In genomic region chr5:135269828-135270545, GRCh38 we compare ENCODE assay signal across 13 cellular contexts.
DNase-seq lines count a peak whose midpoint lies in the region; ATAC-seq and TF ChIP-seq lines count a peak whose summit lies in the region.
"Had no signal": no experiment of that assay in that cellular context is flagged by ENCODE, and none has a peak within 500 bp of the region (broad histone marks: within the 10 kb centered on the region; RNA-seq: fewer than 3 reads in every experiment).

No MANE protein-coding gene starts in this region.

- 82% methylated on average over 9 of the region's 12 CpGs for WGBS in right lobe of liver (ENCODE audit: insufficient coverage, low coverage, low lambda C conversion rate, missing lambda C conversion rate)

- H3K9me3 ChIP-seq in RWPE2 (ENCODE audit: severe bottlenecking) (no peaks in the 10 kb centered on the region), right lobe of liver (no peaks in the 10 kb centered on the region)
- H3K9me3 ChIP-seq: BE2C had no signal

- H3K27me3 ChIP-seq in RWPE2 (ENCODE audit: insufficient read depth, poor library complexity, severe bottlenecking) = no peaks in the 10 kb centered on the region
- H3K27me3 ChIP-seq in right lobe of liver = no peaks in the 10 kb centered on the region
- H3K27me3 ChIP-seq: BE2C had no signal

- peak overlapping the region; percentile 47 for H3K27ac ChIP-seq in RWPE2 (ENCODE audit: poor library complexity, severe bottlenecking)
- no peak overlapping the region for H3K27ac ChIP-seq in right lobe of liver

- no peaks in the 10 kb centered on the region for H3K36me3 ChIP-seq in RWPE2 (ENCODE audit: low read depth)
- no peaks in the 10 kb centered on the region for H3K36me3 ChIP-seq in right lobe of liver
- H3K36me3 ChIP-seq: BE2C had no signal

- DNase-seq in AG09309 (ENCODE audit: low read depth) (peak; percentile 67), RWPE2 (ENCODE audit: low spot score) (no peak), non-pigmented ciliary epithelial cell (ENCODE audit: low read depth) (peak; percentile 60), GM20000 (ENCODE audit: low spot score) (no peak), right lobe of liver (no peak), NCI-H1436 (lab: John Stamatoyannopoulos, UW) (no peak)
- DNase-seq: activated CD8-positive, alpha-beta T cell treated with anti-CD3 and anti-CD28 coated beads for 36 hours; BE2C; left cardiac atrium; NCI-H1092; NCI-H748 treated with DMSO at 0.1 percent for 48 hours had no signal

- intact Hi-C loops in right lobe of liver (cut with DNase I) = no loop called here

- TF ChIP-seq CTCF in AG09309 (IDR thresholded peaks at IDR 0.05; ENCODE audit: control insufficient read depth, insufficient read depth, low read depth, low read length, missing control alignments) (no peak), RWPE2 (IDR thresholded peaks at IDR 0.05; ENCODE audit: poor library complexity, severe bottlenecking) (no peak), GM20000 (IDR thresholded peaks at IDR 0.05; ENCODE audit: extremely low read depth, missing control alignments) (no peak), right lobe of liver (IDR thresholded peaks at IDR 0.05) (no peak)

- no peak for TF ChIP-seq POLR2A in right lobe of liver (IDR thresholded peaks at IDR 0.05)

- ATAC-seq in RWPE2 (ENCODE audit: low read depth) (peak; percentile 90), esophagus mucosa (peak; percentile 81), right lobe of liver (no peak), GM21529 (IDR thresholded peaks at IDR 0.05; ENCODE audit: unreplicated experiment) (no peak)
- ATAC-seq: activated CD8-positive, alpha-beta T cell treated with anti-CD3 and anti-CD28 coated beads for 36 hours; left cardiac atrium had no signal

- H3K4me3 ChIP-seq in AG09309 (ENCODE audit: control insufficient read depth, low read depth, low read length) (peak overlapping the region; percentile 1), RWPE2 (ENCODE audit: severe bottlenecking) (no peak overlapping the region), right lobe of liver (no peak overlapping the region)

- H3K4me1 ChIP-seq in RWPE2 (ENCODE audit: insufficient read depth, poor library complexity, severe bottlenecking) (peaks cover 15% of the 10 kb centered on the region), right lobe of liver (no peaks in the 10 kb centered on the region)
- H3K4me1 ChIP-seq: BE2C had no signal

Comparison
In these comparisons a context has a peak if more than half of its experiments do, and no peak if none do; other contexts are left out.
1. DNase-seq: peak in AG09309 (single experiment) and non-pigmented ciliary epithelial cell (single experiment); none in RWPE2 (single experiment), GM20000 (single experiment), right lobe of liver (0 of 3) and NCI-H1436 (single experiment).
2. ATAC-seq: peak in RWPE2 (single experiment) and esophagus mucosa (single experiment); none in right lobe of liver (0 of 4) and GM21529 (single experiment).